In the genomic region with DNA sequence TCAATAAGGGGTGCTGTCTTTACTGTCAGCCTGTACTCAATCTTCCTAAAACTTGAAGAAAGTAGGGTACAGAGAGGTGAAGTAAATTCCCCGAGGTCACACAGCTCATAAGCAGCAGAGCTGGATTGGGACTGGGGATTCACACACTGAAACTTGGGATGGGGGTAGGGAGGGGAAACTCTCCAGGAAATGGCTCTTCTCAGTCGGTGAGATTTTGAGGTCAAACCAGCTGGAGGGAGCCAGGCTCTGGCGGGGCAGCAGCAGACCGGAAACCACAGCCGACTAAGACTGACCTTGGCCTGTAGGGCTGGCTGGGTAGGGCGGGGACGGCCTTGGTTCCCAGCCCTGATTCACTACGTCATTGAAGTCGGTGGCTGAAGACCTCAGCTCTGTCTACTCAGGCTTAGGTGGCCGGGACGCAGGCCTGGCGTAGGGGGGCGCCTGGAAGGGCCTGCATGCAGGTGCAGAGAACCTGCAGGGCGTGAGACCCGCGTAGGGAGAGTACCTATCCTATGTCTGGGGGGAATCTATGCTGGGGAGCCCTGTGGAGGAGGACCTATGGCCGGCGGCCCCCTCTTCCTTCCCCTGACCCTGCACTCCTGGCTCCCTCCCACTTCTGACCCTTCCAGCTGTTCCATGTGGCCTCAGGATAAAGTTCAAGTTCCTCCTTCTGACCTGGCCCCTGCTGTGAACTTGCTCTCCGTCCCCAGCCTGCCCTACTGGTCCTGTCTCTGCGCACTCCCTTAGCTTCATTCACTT, we compare ENCODE assay signal across 1 cellular context.
TF ChIP-seq lines count a peak whose summit lies in the region.

No MANE protein-coding gene starts in this region.

TF ChIP-seq in HepG2, 621 proteins besides CTCF, POLR2A, EP300 and RAD21 (continued from another document and continues in another):
- TF ChIP-seq, protein P1, sequence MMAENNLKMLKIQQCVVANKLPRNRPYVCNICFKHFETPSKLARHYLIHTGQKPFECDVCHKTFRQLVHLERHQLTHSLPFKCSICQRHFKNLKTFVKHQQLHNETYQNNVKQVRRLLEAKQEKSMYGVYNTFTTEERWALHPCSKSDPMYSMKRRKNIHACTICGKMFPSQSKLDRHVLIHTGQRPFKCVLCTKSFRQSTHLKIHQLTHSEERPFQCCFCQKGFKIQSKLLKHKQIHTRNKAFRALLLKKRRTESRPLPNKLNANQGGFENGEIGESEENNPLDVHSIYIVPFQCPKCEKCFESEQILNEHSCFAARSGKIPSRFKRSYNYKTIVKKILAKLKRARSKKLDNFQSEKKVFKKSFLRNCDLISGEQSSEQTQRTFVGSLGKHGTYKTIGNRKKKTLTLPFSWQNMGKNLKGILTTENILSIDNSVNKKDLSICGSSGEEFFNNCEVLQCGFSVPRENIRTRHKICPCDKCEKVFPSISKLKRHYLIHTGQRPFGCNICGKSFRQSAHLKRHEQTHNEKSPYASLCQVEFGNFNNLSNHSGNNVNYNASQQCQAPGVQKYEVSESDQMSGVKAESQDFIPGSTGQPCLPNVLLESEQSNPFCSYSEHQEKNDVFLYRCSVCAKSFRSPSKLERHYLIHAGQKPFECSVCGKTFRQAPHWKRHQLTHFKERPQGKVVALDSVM (CRISPR knock-in tag; IDR thresholded peaks at IDR 0.05), result no peak
- no peak for TF ChIP-seq SCMH1 (CRISPR knock-in tag; IDR thresholded peaks at IDR 0.05; ENCODE audit: borderline replicate concordance)
- peak; percentile 73 for TF ChIP-seq ZNF501 (CRISPR knock-in tag; IDR thresholded peaks at IDR 0.05)
- TF ChIP-seq ZNF883 (CRISPR knock-in tag; IDR thresholded peaks at IDR 0.05; ENCODE audit: not compliant biosample characterization), result no peak
- TF ChIP-seq ATF7-NPFF (CRISPR knock-in tag; IDR thresholded peaks at IDR 0.05; ENCODE audit: low read depth), result no peak
- TF ChIP-seq, protein P2, sequence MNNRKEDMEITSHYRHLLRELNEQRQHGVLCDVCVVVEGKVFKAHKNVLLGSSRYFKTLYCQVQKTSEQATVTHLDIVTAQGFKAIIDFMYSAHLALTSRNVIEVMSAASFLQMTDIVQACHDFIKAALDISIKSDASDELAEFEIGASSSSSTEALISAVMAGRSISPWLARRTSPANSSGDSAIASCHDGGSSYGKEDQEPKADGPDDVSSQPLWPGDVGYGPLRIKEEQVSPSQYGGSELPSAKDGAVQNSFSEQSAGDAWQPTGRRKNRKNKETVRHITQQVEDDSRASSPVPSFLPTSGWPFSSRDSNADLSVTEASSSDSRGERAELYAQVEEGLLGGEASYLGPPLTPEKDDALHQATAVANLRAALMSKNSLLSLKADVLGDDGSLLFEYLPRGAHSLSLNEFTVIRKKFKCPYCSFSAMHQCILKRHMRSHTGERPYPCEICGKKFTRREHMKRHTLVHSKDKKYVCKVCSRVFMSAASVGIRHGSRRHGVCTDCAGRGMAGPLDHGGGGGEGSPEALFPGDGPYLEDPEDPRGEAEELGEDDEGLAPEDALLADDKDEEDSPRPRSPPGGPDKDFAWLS (CRISPR knock-in tag; IDR thresholded peaks at IDR 0.05; ENCODE audit: borderline replicate concordance), result no peak
- 0 out of 2 replicates have a peak, but pooled peaks have one; percentile 36 for TF ChIP-seq MYC (CRISPR knock-in tag; IDR thresholded peaks at IDR 0.05; ENCODE audit: borderline replicate concordance)
- no peak for TF ChIP-seq NR1H2 (CRISPR knock-in tag; IDR thresholded peaks at IDR 0.05; ENCODE audit: borderline replicate concordance, low read depth)
- no peak for TF ChIP-seq SUZ12 (IDR thresholded peaks at IDR 0.05; ENCODE audit: low read depth, low read length)
- no peak for TF ChIP-seq REPIN1 (CRISPR knock-in tag; IDR thresholded peaks at IDR 0.05; ENCODE audit: borderline replicate concordance, low read depth)
- no peak for TF ChIP-seq ZNF674 (CRISPR knock-in tag; IDR thresholded peaks at IDR 0.05; ENCODE audit: low read depth)
- TF ChIP-seq HOXA7 (CRISPR knock-in tag; IDR thresholded peaks at IDR 0.05), result no peak
- TF ChIP-seq, protein P3, sequence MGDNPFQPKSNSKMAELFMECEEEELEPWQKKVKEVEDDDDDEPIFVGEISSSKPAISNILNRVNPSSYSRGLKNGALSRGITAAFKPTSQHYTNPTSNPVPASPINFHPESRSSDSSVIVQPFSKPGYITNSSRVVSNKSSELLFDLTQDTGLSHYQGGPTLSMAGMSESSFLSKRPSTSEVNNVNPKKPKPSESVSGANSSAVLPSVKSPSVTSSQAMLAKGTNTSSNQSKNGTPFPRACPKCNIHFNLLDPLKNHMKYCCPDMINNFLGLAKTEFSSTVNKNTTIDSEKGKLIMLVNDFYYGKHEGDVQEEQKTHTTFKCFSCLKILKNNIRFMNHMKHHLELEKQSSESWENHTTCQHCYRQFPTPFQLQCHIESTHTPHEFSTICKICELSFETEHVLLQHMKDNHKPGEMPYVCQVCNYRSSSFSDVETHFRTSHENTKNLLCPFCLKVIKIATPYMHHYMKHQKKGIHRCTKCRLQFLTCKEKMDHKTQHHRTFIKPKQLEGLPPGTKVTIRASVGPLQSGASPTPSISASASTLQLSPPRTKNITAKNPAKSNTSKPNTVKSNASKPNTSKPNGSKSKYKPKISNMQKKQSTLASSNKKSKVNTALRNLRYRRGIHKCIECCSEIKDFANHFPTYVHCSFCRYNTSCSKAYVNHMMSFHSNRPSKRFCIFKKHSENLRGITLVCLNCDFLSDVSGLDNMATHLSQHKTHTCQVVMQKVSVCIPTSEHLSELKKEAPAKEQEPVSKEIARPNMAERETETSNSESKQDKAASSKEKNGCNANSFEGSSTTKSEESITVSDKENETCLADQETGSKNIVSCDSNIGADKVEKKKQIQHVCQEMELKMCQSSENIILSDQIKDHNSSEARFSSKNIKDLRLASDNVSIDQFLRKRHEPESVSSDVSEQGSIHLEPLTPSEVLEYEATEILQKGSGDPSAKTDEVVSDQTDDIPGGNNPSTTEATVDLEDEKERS (CRISPR knock-in tag; IDR thresholded peaks at IDR 0.05), result no peak
- no peak for TF ChIP-seq RFXAP (CRISPR knock-in tag; IDR thresholded peaks at IDR 0.05; ENCODE audit: borderline replicate concordance)
- no peak for TF ChIP-seq MLLT10 (CRISPR knock-in tag; IDR thresholded peaks at IDR 0.05)
- TF ChIP-seq PHB2 (IDR thresholded peaks at IDR 0.05; ENCODE audit: partially characterized antibody), result no peak
- TF ChIP-seq ZNF574 (CRISPR knock-in tag; IDR thresholded peaks at IDR 0.05), result peak; percentile 53; the same call in 1 of the 2 replicates
- no peak for TF ChIP-seq ZNF598 (CRISPR knock-in tag; IDR thresholded peaks at IDR 0.05; ENCODE audit: borderline replicate concordance)
- TF ChIP-seq SIN3B (IDR thresholded peaks at IDR 0.05; ENCODE audit: low read length), result no peak
- TF ChIP-seq CREM (IDR thresholded peaks at IDR 0.05), result peak; percentile 75
- no peak for TF ChIP-seq CREM (CRISPR knock-in tag; IDR thresholded peaks at IDR 0.05)
- TF ChIP-seq ZNF570 (CRISPR knock-in tag; IDR thresholded peaks at IDR 0.05; ENCODE audit: borderline replicate concordance), result no peak
- TF ChIP-seq IRX3 (CRISPR knock-in tag; IDR thresholded peaks at IDR 0.05; ENCODE audit: borderline replicate concordance, low read depth), result no peak
- no peak for TF ChIP-seq TBP (CRISPR knock-in tag; IDR thresholded peaks at IDR 0.05)
- no peak; the same call in 1 of the 2 replicates for TF ChIP-seq MEIS1 (CRISPR knock-in tag; IDR thresholded peaks at IDR 0.05; ENCODE audit: borderline replicate concordance)
- peak; percentile 38; the same call in 1 of the 2 replicates for TF ChIP-seq KDM2A (CRISPR knock-in tag; IDR thresholded peaks at IDR 0.05; ENCODE audit: borderline replicate concordance, low read depth)
- no peak for TF ChIP-seq ATF1 (CRISPR knock-in tag; IDR thresholded peaks at IDR 0.05)
- TF ChIP-seq, protein P4, sequence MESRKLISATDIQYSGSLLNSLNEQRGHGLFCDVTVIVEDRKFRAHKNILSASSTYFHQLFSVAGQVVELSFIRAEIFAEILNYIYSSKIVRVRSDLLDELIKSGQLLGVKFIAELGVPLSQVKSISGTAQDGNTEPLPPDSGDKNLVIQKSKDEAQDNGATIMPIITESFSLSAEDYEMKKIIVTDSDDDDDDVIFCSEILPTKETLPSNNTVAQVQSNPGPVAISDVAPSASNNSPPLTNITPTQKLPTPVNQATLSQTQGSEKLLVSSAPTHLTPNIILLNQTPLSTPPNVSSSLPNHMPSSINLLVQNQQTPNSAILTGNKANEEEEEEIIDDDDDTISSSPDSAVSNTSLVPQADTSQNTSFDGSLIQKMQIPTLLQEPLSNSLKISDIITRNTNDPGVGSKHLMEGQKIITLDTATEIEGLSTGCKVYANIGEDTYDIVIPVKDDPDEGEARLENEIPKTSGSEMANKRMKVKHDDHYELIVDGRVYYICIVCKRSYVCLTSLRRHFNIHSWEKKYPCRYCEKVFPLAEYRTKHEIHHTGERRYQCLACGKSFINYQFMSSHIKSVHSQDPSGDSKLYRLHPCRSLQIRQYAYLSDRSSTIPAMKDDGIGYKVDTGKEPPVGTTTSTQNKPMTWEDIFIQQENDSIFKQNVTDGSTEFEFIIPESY (CRISPR knock-in tag; IDR thresholded peaks at IDR 0.05), result no peak; the same call in 1 of the 2 replicates
- no peak for TF ChIP-seq ZBTB42 (CRISPR knock-in tag; IDR thresholded peaks at IDR 0.05)
- TF ChIP-seq, protein P5, sequence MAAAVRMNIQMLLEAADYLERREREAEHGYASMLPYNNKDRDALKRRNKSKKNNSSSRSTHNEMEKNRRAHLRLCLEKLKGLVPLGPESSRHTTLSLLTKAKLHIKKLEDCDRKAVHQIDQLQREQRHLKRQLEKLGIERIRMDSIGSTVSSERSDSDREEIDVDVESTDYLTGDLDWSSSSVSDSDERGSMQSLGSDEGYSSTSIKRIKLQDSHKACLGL (CRISPR knock-in tag; IDR thresholded peaks at IDR 0.05), result 0 out of 2 replicates have a peak, but pooled peaks have one; percentile 20
- TF ChIP-seq, protein P6, sequence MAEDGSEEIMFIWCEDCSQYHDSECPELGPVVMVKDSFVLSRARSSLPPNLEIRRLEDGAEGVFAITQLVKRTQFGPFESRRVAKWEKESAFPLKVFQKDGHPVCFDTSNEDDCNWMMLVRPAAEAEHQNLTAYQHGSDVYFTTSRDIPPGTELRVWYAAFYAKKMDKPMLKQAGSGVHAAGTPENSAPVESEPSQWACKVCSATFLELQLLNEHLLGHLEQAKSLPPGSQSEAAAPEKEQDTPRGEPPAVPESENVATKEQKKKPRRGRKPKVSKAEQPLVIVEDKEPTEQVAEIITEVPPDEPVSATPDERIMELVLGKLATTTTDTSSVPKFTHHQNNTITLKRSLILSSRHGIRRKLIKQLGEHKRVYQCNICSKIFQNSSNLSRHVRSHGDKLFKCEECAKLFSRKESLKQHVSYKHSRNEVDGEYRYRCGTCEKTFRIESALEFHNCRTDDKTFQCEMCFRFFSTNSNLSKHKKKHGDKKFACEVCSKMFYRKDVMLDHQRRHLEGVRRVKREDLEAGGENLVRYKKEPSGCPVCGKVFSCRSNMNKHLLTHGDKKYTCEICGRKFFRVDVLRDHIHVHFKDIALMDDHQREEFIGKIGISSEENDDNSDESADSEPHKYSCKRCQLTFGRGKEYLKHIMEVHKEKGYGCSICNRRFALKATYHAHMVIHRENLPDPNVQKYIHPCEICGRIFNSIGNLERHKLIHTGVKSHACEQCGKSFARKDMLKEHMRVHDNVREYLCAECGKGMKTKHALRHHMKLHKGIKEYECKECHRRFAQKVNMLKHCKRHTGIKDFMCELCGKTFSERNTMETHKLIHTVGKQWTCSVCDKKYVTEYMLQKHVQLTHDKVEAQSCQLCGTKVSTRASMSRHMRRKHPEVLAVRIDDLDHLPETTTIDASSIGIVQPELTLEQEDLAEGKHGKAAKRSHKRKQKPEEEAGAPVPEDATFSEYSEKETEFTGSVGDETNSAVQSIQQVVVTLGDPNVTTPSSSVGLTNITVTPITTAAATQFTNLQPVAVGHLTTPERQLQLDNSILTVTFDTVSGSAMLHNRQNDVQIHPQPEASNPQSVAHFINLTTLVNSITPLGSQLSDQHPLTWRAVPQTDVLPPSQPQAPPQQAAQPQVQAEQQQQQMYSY (CRISPR knock-in tag; IDR thresholded peaks at IDR 0.05), result no peak
- TF ChIP-seq ATF4 (CRISPR knock-in tag; IDR thresholded peaks at IDR 0.05), result 0 out of 4 replicates have a peak, but pooled peaks of 1 of the 2 experiments have one; percentile 19
- TF ChIP-seq RFX1 (IDR thresholded peaks at IDR 0.05), result no peak
- peak; percentile 28; the same call in 1 of the 2 replicates for TF ChIP-seq ZNF546 (CRISPR knock-in tag; conservative IDR thresholded peaks at IDR 0.05)
- TF ChIP-seq SNAI1 (CRISPR knock-in tag; IDR thresholded peaks at IDR 0.05; ENCODE audit: borderline replicate concordance), result no peak
- TF ChIP-seq MXI1 (IDR thresholded peaks at IDR 0.05; ENCODE audit: borderline replicate concordance, low read depth, low read length), result no peak; the same call in 2 of the 3 replicates
- TF ChIP-seq ZNF253 (CRISPR knock-in tag; IDR thresholded peaks at IDR 0.05; ENCODE audit: borderline replicate concordance), result no peak
- TF ChIP-seq TBL1XR1 (IDR thresholded peaks at IDR 0.05; ENCODE audit: borderline replicate concordance, low read length, partially characterized antibody), result peak; percentile 70
- TF ChIP-seq SIX4 (CRISPR knock-in tag; IDR thresholded peaks at IDR 0.05), result no peak
- TF ChIP-seq NR2F2 (IDR thresholded peaks at IDR 0.05; ENCODE audit: borderline replicate concordance, low read depth), result peak; percentile 31
- no peak for TF ChIP-seq RBFOX2 (IDR thresholded peaks at IDR 0.05; ENCODE audit: low read depth, low read length)
- no peak for TF ChIP-seq HCFC1 (IDR thresholded peaks at IDR 0.05; ENCODE audit: low read depth, low read length)
- TF ChIP-seq RORA (CRISPR knock-in tag; IDR thresholded peaks at IDR 0.05), result no peak
